In genomic region chr19:43534305-43534612, GRCh38 we compare ENCODE assay signal across 1 cellular context.
TF ChIP-seq lines count a peak whose summit lies in the region.

No MANE protein-coding gene starts in this region.

TF ChIP-seq in IMR-90, 13 proteins besides CTCF, POLR2A, EP300 and RAD21:
- TF ChIP-seq RFX5 (IDR thresholded peaks at IDR 0.05; ENCODE audit: low read depth, low read length) (no peak), MXI1 (IDR thresholded peaks at IDR 0.05; ENCODE audit: borderline replicate concordance, low read depth, low read length) (no peak), CEBPB (IDR thresholded peaks at IDR 0.05; ENCODE audit: low read depth, low read length) (no peak), BHLHE40 (IDR thresholded peaks at IDR 0.05; ENCODE audit: low read depth, low read length) (no peak), CHD1 (IDR thresholded peaks at IDR 0.05; ENCODE audit: low read depth, low read length) (no peak), RCOR1 (IDR thresholded peaks at IDR 0.05; ENCODE audit: insufficient replicate concordance, low read length) (no peak), MAZ (IDR thresholded peaks at IDR 0.05; ENCODE audit: borderline replicate concordance, low read depth, low read length) (no peak), ELK1 (IDR thresholded peaks at IDR 0.05; ENCODE audit: borderline replicate concordance, low read depth, low read length) (no peak), FOS (IDR thresholded peaks at IDR 0.05; ENCODE audit: low read depth, low read length) (no peak), NFE2L2 (IDR thresholded peaks at IDR 0.05; ENCODE audit: low read depth, low read length) (no peak), MAFK (IDR thresholded peaks at IDR 0.05; ENCODE audit: low read depth, low read length) (no peak), USF2 (IDR thresholded peaks at IDR 0.05; ENCODE audit: low read depth, low read length) (no peak), SMC3 (IDR thresholded peaks at IDR 0.05; ENCODE audit: low read depth, low read length) (no peak)
